ENCODE assay signal across 8 cellular contexts in the genomic region with DNA sequence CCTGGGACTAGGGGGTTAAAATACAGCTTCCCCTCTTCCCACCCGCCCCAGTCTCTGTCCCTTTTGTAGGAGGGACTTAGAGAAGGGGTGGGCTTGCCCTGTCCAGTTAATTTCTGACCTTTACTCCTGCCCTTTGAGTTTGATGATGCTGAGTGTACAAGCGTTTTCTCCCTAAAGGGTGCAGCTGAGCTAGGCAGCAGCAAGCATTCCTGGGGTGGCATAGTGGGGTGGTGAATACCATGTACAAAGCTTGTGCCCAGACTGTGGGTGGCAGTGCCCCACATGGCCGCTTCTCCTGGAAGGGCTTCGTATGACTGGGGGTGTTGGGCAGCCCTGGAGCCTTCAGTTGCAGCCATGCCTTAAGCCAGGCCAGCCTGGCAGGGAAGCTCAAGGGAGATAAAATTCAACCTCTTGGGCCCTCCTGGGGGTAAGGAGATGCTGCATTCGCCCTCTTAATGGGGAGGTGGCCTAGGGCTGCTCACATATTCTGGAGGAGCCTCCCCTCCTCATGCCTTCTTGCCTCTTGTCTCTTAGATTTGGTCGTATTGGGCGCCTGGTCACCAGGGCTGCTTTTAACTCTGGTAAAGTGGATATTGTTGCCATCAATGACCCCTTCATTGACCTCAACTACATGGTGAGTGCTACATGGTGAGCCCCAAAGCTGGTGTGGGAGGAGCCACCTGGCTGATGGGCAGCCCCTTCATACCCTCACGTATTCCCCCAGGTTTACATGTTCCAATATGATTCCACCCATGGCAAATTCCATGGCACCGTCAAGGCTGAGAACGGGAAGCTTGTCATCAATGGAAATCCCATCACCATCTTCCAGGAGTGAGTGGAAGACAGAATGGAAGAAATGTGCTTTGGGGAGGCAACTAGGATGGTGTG. TPM values are rescaled to one million over a fixed set of nuclear protein-coding genes. Genes with fewer than 3 reads are reported as not detected.
A peak's percentile ranks its signal among the peaks of the same experiment; 100 is the strongest.
DNase-seq lines count a peak whose midpoint lies in the region; ATAC-seq and TF ChIP-seq lines count a peak whose summit lies in the region.

No MANE protein-coding gene starts in this region.

- H3K27me3 Mint-ChIP-seq in CD4-positive, alpha-beta memory T cell: no peaks in the 10 kb centered on the region
- no peaks in the 10 kb centered on the region for H3K27me3 Mint-ChIP-seq in nephron (ENCODE audit: low read depth)

- intact Hi-C loops in CD4-positive, alpha-beta memory T cell (cut with micrococcal nuclease): loop anchor here (2.0 kb wide), 1 partner anchor 21 kb away; the partner anchor contains the start of gene IFFO1

- H3K4me3 Mint-ChIP-seq in CD4-positive, alpha-beta memory T cell: peak overlapping the region; percentile 90 to 98 (median 94)
- peak overlapping the region; percentile 88 to 95 (median 93) for H3K4me3 Mint-ChIP-seq in nephron

- H3K9me3 Mint-ChIP-seq in CD4-positive, alpha-beta memory T cell: no peaks in the 10 kb centered on the region
- no peaks in the 10 kb centered on the region for H3K9me3 Mint-ChIP-seq in nephron

- peaks cover 83% of the 10 kb centered on the region for H3K4me1 ChIP-seq in CD4-positive, alpha-beta memory T cell (ENCODE audit: insufficient read depth, low read length)
- peaks cover 34% of the 10 kb centered on the region for H3K4me1 ChIP-seq in NT2/D1 (ENCODE audit: insufficient read depth, insufficient read length)

- H3K27ac ChIP-seq in CD4-positive, alpha-beta memory T cell (ENCODE audit: low read depth, low read length): peak overlapping the region; percentile 86
- H3K27ac ChIP-seq in cingulate gyrus (ENCODE audit: low read depth, low read length): peak overlapping the region; percentile 98

- H3K9ac ChIP-seq in NT2/D1 (ENCODE audit: insufficient read length, low read depth): peak overlapping the region; percentile 100

- peak overlapping the region; percentile 79 to 81 for H3K4me3 ChIP-seq in CD4-positive, alpha-beta memory T cell (ENCODE audit: low read length in 2 of 2)
- H3K4me3 ChIP-seq in NT2/D1 (ENCODE audit: insufficient read length, low read depth): peak overlapping the region; percentile 99

- peak in 1 of 5 donors; percentile 17 for DNase-seq in CD4-positive, alpha-beta memory T cell
- DNase-seq in NT2/D1 (ENCODE audit: low read depth, low spot score): no peak
- DNase-seq in activated CD4-positive, CD25-positive, alpha-beta regulatory T cell treated with anti-CD3 and anti-CD28 coated beads, Interleukin-2, amount 50 U/mL, for 72 hours: no peak
- no peak for DNase-seq in NCI-H226
- DNase-seq in central memory CD4-positive, alpha-beta T cell: no peak

- peaks cover 25% of the 10 kb centered on the region for H3K36me3 ChIP-seq in CD4-positive, alpha-beta memory T cell (ENCODE audit: insufficient read depth, low read length)
- peaks cover 77% of the 10 kb centered on the region for H3K36me3 ChIP-seq in NT2/D1 (ENCODE audit: insufficient read depth, insufficient read length, low read length)

- H3K36me3 Mint-ChIP-seq in CD4-positive, alpha-beta memory T cell: peaks cover 22 to 67% of the 10 kb centered on the region in 2 donors
- H3K36me3 Mint-ChIP-seq in nephron (ENCODE audit: low read depth): peaks cover 35% of the 10 kb centered on the region

- no peak for ATAC-seq in GM21528 (IDR thresholded peaks at IDR 0.05; ENCODE audit: low FRiP score, unreplicated experiment)

- H3K4me1 Mint-ChIP-seq in CD4-positive, alpha-beta memory T cell: peaks cover 42 to 88% (median 64%) of the 10 kb centered on the region in 4 donors
- peaks cover 52% of the 10 kb centered on the region for H3K4me1 Mint-ChIP-seq in nephron

- no peaks in the 10 kb centered on the region for H3K9me3 ChIP-seq in CD4-positive, alpha-beta memory T cell (ENCODE audit: control insufficient read depth in 1 of 2, low read length in 2 of 2)
- H3K9me3 ChIP-seq in NT2/D1 (ENCODE audit: insufficient read depth, low read length): no peaks in the 10 kb centered on the region

- peak overlapping the region; percentile 88 to 99 (median 99) for H3K27ac Mint-ChIP-seq in CD4-positive, alpha-beta memory T cell
- H3K27ac Mint-ChIP-seq in nephron: peak overlapping the region; percentile 33 to 99 (median 89)

- POLR2A ChIA-PET in CD4-positive, alpha-beta memory T cell (lab: Charles Lee; ENCODE audit: partially characterized antibody): interaction anchor here (0.8 to 10.5 kb wide), 29 partner anchors 10 to 213 kb away, joined by 3 to 237 read pairs (median 9); partner anchors contain the start of genes CD27, CHD4, IFFO1 and MRPL51

- CTCF ChIA-PET in CD4-positive, alpha-beta memory T cell (lab: Charles Lee; ENCODE audit: partially characterized antibody): interaction anchor here (0.6 to 8.0 kb wide), 18 partner anchors 12 to 213 kb away, joined by 3 to 162 read pairs (median 12); partner anchors contain the start of genes CD27, MRPL51 and VAMP1

- no peak for TF ChIP-seq CTCF in nephron (IDR thresholded peaks at IDR 0.05; ENCODE audit: unreplicated experiment in 3 of 3)

- no peaks in the 10 kb centered on the region for H3K27me3 ChIP-seq in CD4-positive, alpha-beta memory T cell (ENCODE audit: insufficient read depth, low read length)
- no peaks in the 10 kb centered on the region for H3K27me3 ChIP-seq in NT2/D1 (ENCODE audit: insufficient read depth, insufficient read length)

RNA-seq across cellular contexts. Expression of gene GAPDH, which starts 1.9 kb away (rescaled TPM):
- 100 to 1,000 TPM; 474 to 495 TPM for total RNA-seq in CD4-positive, alpha-beta memory T cell
- 1,000 to 10,000 TPM; 1,831 to 2,185 TPM for polyA plus RNA-seq in CD4-positive, alpha-beta memory T cell

RNA-seq across cellular contexts. Expression of gene IFFO1, which starts 19.6 kb away (rescaled TPM):
- total RNA-seq in CD4-positive, alpha-beta memory T cell: 10 to 100 TPM; 58.7 to 60.4 TPM
- polyA plus RNA-seq in CD4-positive, alpha-beta memory T cell: 10 to 100 TPM in 1 of 2 donors, 1 to 10 TPM in 1; 3.7 to 12.5 TPM

RNA-seq across cellular contexts. Expression of gene NOP2, which starts 31.9 kb away (rescaled TPM):
- total RNA-seq in CD4-positive, alpha-beta memory T cell: 10 to 100 TPM; 87.6 to 87.7 TPM
- polyA plus RNA-seq in CD4-positive, alpha-beta memory T cell: 10 to 100 TPM; 15.5 to 43.2 TPM

RNA-seq across cellular contexts. Expression of gene NCAPD2, which starts 42.3 kb away (rescaled TPM):
- total RNA-seq in CD4-positive, alpha-beta memory T cell: 10 to 100 TPM; 38.1 to 39.8 TPM
- polyA plus RNA-seq in CD4-positive, alpha-beta memory T cell: 10 to 100 TPM; 15.7 to 29.0 TPM

RNA-seq across cellular contexts. Expression of gene MRPL51, which starts 43.1 kb away (rescaled TPM):
- total RNA-seq in CD4-positive, alpha-beta memory T cell: 10 to 100 TPM; 85.1 to 89.2 TPM
- polyA plus RNA-seq in CD4-positive, alpha-beta memory T cell: 100 to 1,000 TPM; 199 to 205 TPM
